22 cellular contexts compared by ENCODE assay signal in the genomic region with DNA sequence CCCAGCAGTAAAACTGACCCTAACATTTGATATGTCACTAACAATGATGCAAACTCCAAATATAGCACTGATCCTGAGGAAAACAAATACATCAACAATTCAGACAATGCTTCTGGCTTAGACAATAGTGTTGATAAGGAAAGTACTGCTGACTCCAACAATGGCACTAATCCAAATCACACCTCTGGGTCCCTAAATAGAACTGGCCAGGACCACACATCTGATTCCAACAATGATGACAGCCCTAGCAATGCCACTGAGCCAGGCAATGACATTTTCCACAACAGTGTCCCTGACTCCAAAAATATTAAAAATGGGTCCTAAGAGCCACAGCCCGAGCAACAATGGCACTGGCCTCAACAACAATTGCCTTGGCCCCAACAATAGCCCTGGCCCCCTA.
"Had no signal": no experiment of that assay in that cellular context is flagged by ENCODE, and none has a peak within 500 bp of the region (broad histone marks: within the 10 kb centered on the region; RNA-seq: fewer than 3 reads in every experiment).

No MANE protein-coding gene starts in this region.

- H3K4me3 Mint-ChIP-seq: IgD-negative memory B cell had no signal

- H3K4me2 ChIP-seq: KMS-11 had no signal

- H3K9me3 ChIP-seq: SJCRH30 had no signal

- H3K36me3 Mint-ChIP-seq: IgD-negative memory B cell had no signal

- H3K4me3 ChIP-seq: K562, SJCRH30 had no signal

- H3K27me3 Mint-ChIP-seq: IgD-negative memory B cell had no signal

- H3K36me3 ChIP-seq: SJCRH30 had no signal

- H3K4me1 ChIP-seq: SJCRH30 had no signal

- H3K27me3 ChIP-seq: SJCRH30 had no signal

- DNase-seq: Kasumi-1, MM.1S, NCI-H1092 treated with DMSO at 0.1 percent for 48 hours, NCI-H1436, NCI-H187, NCI-H2029, NCI-H2081 treated with DMSO at 0.1 percent for 48 hours, NCI-H2171, NCI-H226, NCI-H446, NCI-H510A, NCI-H524 treated with DMSO at 0.1 percent for 48 hours, NCI-H69, NCI-H774, RPMI8226, SHP77 treated with DMSO at 0.1 percent for 48 hours, SJCRH30 had no signal

- ATAC-seq: K562, SK-N-SH treated with all-trans-retinoic acid at 6 μM for 48 hours had no signal

- H3K4me1 Mint-ChIP-seq: IgD-negative memory B cell had no signal

- H3K27ac ChIP-seq: HL-60, KMS-11, SJCRH30 had no signal

- H3K9ac ChIP-seq: KMS-11 had no signal

- H3K27ac Mint-ChIP-seq: IgD-negative memory B cell had no signal
